24 cellular contexts compared by ENCODE assay signal in genomic region chr2:85787981-85788340, GRCh38. TPM values are rescaled to one million over a fixed set of nuclear protein-coding genes. Genes with fewer than 3 reads are reported as not detected.
"Had no signal": no experiment of that assay in that cellular context is flagged by ENCODE, and none has a peak within 500 bp of the region (broad histone marks: within the 10 kb centered on the region; RNA-seq: fewer than 3 reads in every experiment).

No MANE protein-coding gene starts in this region.

- H3K4me3 ChIP-seq: adrenal gland, breast epithelium, esophagus squamous epithelium, pancreas, psoas muscle, tibial nerve had no signal

- DNase-seq: activated CD4-positive, alpha-beta T cell treated with anti-CD3 and anti-CD28 coated beads for 4 hours; activated CD4-positive, alpha-beta T cell treated with anti-CD3 and anti-CD28 coated beads, Interleukin-2, amount 50 U/mL, for 48 hours; activated CD8-positive, alpha-beta memory T cell treated with anti-CD3 and anti-CD28 coated beads for 24 hours; activated effector memory CD4-positive, alpha-beta T cell treated with anti-CD3 and anti-CD28 coated beads, Interleukin-2, amount 50 U/mL, for 16 hours; activated naive CD4-positive, alpha-beta T cell treated with anti-CD3 and anti-CD28 coated beads for 36 hours; activated naive CD8-positive, alpha-beta T cell treated with anti-CD3 and anti-CD28 coated beads for 36 hours; adrenal gland; central memory CD4-positive, alpha-beta T cell; esophagus squamous epithelium; foreskin melanocyte; naive B cell; nephron progenitor cell; nucleus accumbens; stimulated activated CD4-positive, alpha-beta T cell treated with anti-CD3 and anti-CD28 coated beads, Interleukin-2, amount 100 ng/mL, for 48 hours; stimulated activated naive CD8-positive, alpha-beta T cell treated with anti-CD3 and anti-CD28 coated beads, Interleukin-15, amount 100 ng/mL, for 72 hours had no signal

- H3K36me3 Mint-ChIP-seq: activated naive CD8-positive, alpha-beta T cell treated with anti-CD3 and anti-CD28 coated beads for 36 hours; mesothelial cell of epicardium; naive B cell; stimulated activated memory B cell treated with anti-CD40 and anti-IgM and Interleukin-4, amounts not matched to agents 10 μg/mL and 1 μg/mL and 100 μg/mL, for 72 hours had no signal

- H3K9me3 Mint-ChIP-seq: activated naive CD4-positive, alpha-beta T cell treated with anti-CD3 and anti-CD28 coated beads for 36 hours; activated naive CD8-positive, alpha-beta T cell treated with anti-CD3 and anti-CD28 coated beads for 36 hours; activated T-helper 1 cell treated with anti-CD3 and anti-CD28 coated beads, Interleukin-12 subunit alpha, Interleukin-12 subunit beta, Interleukin-2, Interleukin-4 antibody, amounts not matched to agents 30 ng/mL and 10 ng/mL and 1 ng/mL, durations not matched to agents 14 hours and 24 hours and 36 hours; dendritic cell treated with granulocyte-macrophage colony-stimulating factor and Interleukin-4, amounts not matched to agents 40 ng/mL and 50 ng/mL, for 4 days; mesothelial cell of epicardium; naive B cell; nephron progenitor cell; stimulated activated memory B cell treated with anti-CD40 and anti-IgM and Interleukin-4, amounts not matched to agents 10 μg/mL and 1 μg/mL and 100 μg/mL, for 72 hours; stimulated activated naive CD8-positive, alpha-beta T cell treated with anti-CD3 and anti-CD28 coated beads, Interleukin-15, amount 100 ng/mL, for 72 hours had no signal

- H3K9me3 ChIP-seq: adrenal gland, breast epithelium, esophagus squamous epithelium, pancreas, psoas muscle, tibial nerve had no signal

- H3K27me3 Mint-ChIP-seq: activated naive CD8-positive, alpha-beta T cell treated with anti-CD3 and anti-CD28 coated beads for 36 hours had no signal

- H3K36me3 ChIP-seq: adrenal gland, breast epithelium, pancreas had no signal

- ATAC-seq: pancreas; psoas muscle; stimulated activated naive CD8-positive, alpha-beta T cell treated with anti-CD3 and anti-CD28 coated beads, Interleukin-15, amount 100 ng/mL, for 72 hours had no signal

- H3K27me3 ChIP-seq: adrenal gland, breast epithelium, esophagus squamous epithelium, pancreas, tibial nerve had no signal

- H3K27ac ChIP-seq: adrenal gland, breast epithelium, esophagus squamous epithelium, pancreas, psoas muscle, VCaP had no signal

- H3K27ac Mint-ChIP-seq: activated naive CD4-positive, alpha-beta T cell treated with anti-CD3 and anti-CD28 coated beads for 36 hours; activated naive CD8-positive, alpha-beta T cell treated with anti-CD3 and anti-CD28 coated beads for 36 hours; activated T-helper 1 cell treated with anti-CD3 and anti-CD28 coated beads, Interleukin-12 subunit alpha, Interleukin-12 subunit beta, Interleukin-2, Interleukin-4 antibody, amounts not matched to agents 30 ng/mL and 10 ng/mL and 1 ng/mL, durations not matched to agents 14 hours and 24 hours and 36 hours; dendritic cell treated with granulocyte-macrophage colony-stimulating factor and Interleukin-4, amounts not matched to agents 40 ng/mL and 50 ng/mL, for 4 days; mesothelial cell of epicardium; nephron progenitor cell; stimulated activated memory B cell treated with anti-CD40 and anti-IgM and Interleukin-4, amounts not matched to agents 10 μg/mL and 1 μg/mL and 100 μg/mL, for 72 hours; stimulated activated naive CD8-positive, alpha-beta T cell treated with anti-CD3 and anti-CD28 coated beads, Interleukin-15, amount 100 ng/mL, for 72 hours had no signal

- H3K4me3 Mint-ChIP-seq: activated naive CD4-positive, alpha-beta T cell treated with anti-CD3 and anti-CD28 coated beads for 36 hours; activated naive CD8-positive, alpha-beta T cell treated with anti-CD3 and anti-CD28 coated beads for 36 hours; activated T-helper 1 cell treated with anti-CD3 and anti-CD28 coated beads, Interleukin-12 subunit alpha, Interleukin-12 subunit beta, Interleukin-2, Interleukin-4 antibody, amounts not matched to agents 30 ng/mL and 10 ng/mL and 1 ng/mL, durations not matched to agents 14 hours and 24 hours and 36 hours; dendritic cell treated with granulocyte-macrophage colony-stimulating factor and Interleukin-4, amounts not matched to agents 40 ng/mL and 50 ng/mL, for 4 days; mesothelial cell of epicardium; naive B cell; nephron progenitor cell; stimulated activated memory B cell treated with anti-CD40 and anti-IgM and Interleukin-4, amounts not matched to agents 10 μg/mL and 1 μg/mL and 100 μg/mL, for 72 hours; stimulated activated naive CD8-positive, alpha-beta T cell treated with anti-CD3 and anti-CD28 coated beads, Interleukin-15, amount 100 ng/mL, for 72 hours had no signal

RNA-seq across cellular contexts. Expression of gene ATOH8, which starts 34.2 kb away (rescaled TPM):
- total RNA-seq: activated naive CD4-positive, alpha-beta T cell treated with anti-CD3 and anti-CD28 coated beads for 36 hours; activated naive CD8-positive, alpha-beta T cell treated with anti-CD3 and anti-CD28 coated beads for 36 hours had no signal
